28 cellular contexts compared by ENCODE assay signal in the genomic region with DNA sequence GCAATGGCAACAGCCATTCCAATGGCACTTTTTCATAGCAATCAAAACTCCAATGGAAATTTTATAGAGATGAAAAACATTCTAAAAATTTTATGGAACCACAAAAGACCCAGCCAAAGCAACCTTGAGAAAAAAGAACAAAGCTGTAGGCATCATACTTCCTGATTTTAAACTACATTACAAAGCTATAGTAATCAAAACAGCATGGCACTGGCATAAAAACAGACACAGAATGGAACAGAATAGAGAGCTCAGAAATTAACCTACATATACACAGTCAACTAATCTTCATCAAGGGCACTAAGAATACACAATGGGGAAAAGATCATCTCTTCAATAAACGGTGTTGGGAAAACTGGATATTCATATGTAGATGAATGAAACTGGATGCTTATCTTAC.
"Had no signal": no experiment of that assay in that cellular context is flagged by ENCODE, and none has a peak within 500 bp of the region (broad histone marks: within the 10 kb centered on the region; RNA-seq: fewer than 3 reads in every experiment).

No MANE protein-coding gene starts in this region.

- H3K27ac ChIP-seq: colonic mucosa, coronary artery, dorsolateral prefrontal cortex, epithelial cell of prostate, esophagus muscularis mucosa, esophagus squamous epithelium, foreskin keratinocyte, gastrocnemius medialis, gastroesophageal sphincter, heart left ventricle, heart right ventricle, hepatocyte had no signal

- ATAC-seq: effector memory CD8-positive, alpha-beta T cell; esophagus mucosa; foreskin keratinocyte; gastrocnemius medialis; gastroesophageal sphincter; heart left ventricle; heart right ventricle had no signal

- H3K4me2 ChIP-seq: hepatocyte had no signal

- H3K79me2 ChIP-seq: hepatocyte had no signal

- H3K9me3 ChIP-seq: colonic mucosa had no signal

- DNase-seq: colonic mucosa; cortex of kidney; dermis blood vessel endothelial cell; dorsolateral prefrontal cortex; effector CD4-positive, alpha-beta T cell; effector CD8-positive, alpha-beta T cell; effector memory CD4-positive, alpha-beta T cell; effector memory CD8-positive, alpha-beta T cell; endodermal cell; erythroblast; esophagus squamous epithelium; foreskin fibroblast; foreskin keratinocyte; foreskin melanocyte; gastrocnemius medialis; glutamatergic neuron; head of caudate nucleus; heart left ventricle; heart right ventricle had no signal

- H2AFZ ChIP-seq: hepatocyte had no signal

- FAIRE-seq: endometrium, endothelial cell of umbilical vein, frontal cortex had no signal

- H3K27me3 ChIP-seq: colonic mucosa, foreskin keratinocyte, gastrocnemius medialis, hepatocyte had no signal

- H3K4me1 ChIP-seq: colonic mucosa, esophagus muscularis mucosa, esophagus squamous epithelium, foreskin keratinocyte, gastrocnemius medialis, gastroesophageal sphincter, heart left ventricle, heart right ventricle had no signal

- H3K36me3 ChIP-seq: colonic mucosa, esophagus muscularis mucosa, esophagus squamous epithelium, gastrocnemius medialis, gastroesophageal sphincter, heart left ventricle, heart right ventricle had no signal

- H3K4me3 ChIP-seq: colonic mucosa, coronary artery, dorsolateral prefrontal cortex, esophagus muscularis mucosa, esophagus squamous epithelium, gastrocnemius medialis, gastroesophageal sphincter, heart left ventricle, heart right ventricle, hepatocyte had no signal
